24 cellular contexts compared by ENCODE assay signal in the genomic region with DNA sequence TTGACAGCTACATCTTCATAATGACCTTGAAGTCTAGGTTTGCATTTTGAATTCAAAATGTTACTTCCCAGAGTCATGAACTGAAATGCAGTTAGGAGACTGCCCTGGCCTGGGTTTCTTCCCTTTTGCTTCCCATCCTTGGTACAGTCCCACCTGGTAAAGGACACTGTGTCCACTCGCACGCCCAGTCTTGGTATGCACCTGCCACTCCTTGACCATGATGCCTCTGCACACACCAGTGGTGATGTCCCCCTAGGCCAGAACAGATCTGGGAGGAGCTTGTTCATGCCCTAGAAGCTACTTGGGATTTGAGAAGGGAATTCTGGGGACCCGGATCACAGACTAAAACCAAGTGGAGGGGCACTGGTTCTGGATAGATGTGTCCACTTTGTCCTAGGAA.
"Had no signal": no experiment of that assay in that cellular context is flagged by ENCODE, and none has a peak within 500 bp of the region (broad histone marks: within the 10 kb centered on the region; RNA-seq: fewer than 3 reads in every experiment).

No MANE protein-coding gene starts in this region.

- ATAC-seq: natural killer cell treated with Interleukin-12 subunit alpha and Interleukin-12 subunit beta and Interleukin-15 and Interleukin-18, amount 100 ng/mL, for 72 hours had no signal

- H3K9me3 ChIP-seq: esophagus squamous epithelium, tibial artery, uterus had no signal

- H3K9me3 Mint-ChIP-seq: activated B cell treated with CpG ODN at 0.5 μM for 24 hours; activated CD4-positive, alpha-beta memory T cell treated with anti-CD3 and anti-CD28 coated beads for 36 hours; activated naive CD8-positive, alpha-beta T cell treated with anti-CD3 and anti-CD28 coated beads for 36 hours; central memory CD8-positive, alpha-beta T cell; mesothelial cell of epicardium; natural killer cell treated with Interleukin-12 subunit alpha and Interleukin-12 subunit beta and Interleukin-15 and Interleukin-18, amount 100 ng/mL, for 72 hours had no signal

- H3K36me3 ChIP-seq: esophagus squamous epithelium, tibial artery, uterus had no signal

- H3K4me2 ChIP-seq: hepatocyte had no signal

- H3K36me3 Mint-ChIP-seq: activated CD4-positive, alpha-beta memory T cell treated with anti-CD3 and anti-CD28 coated beads for 36 hours; activated naive CD8-positive, alpha-beta T cell treated with anti-CD3 and anti-CD28 coated beads for 36 hours; mesothelial cell of epicardium; natural killer cell treated with Interleukin-12 subunit alpha and Interleukin-12 subunit beta and Interleukin-15 and Interleukin-18, amount 100 ng/mL, for 72 hours had no signal

- H3K27ac Mint-ChIP-seq: activated B cell treated with CpG ODN at 0.5 μM for 24 hours; activated CD4-positive, alpha-beta memory T cell treated with anti-CD3 and anti-CD28 coated beads for 36 hours; activated naive CD8-positive, alpha-beta T cell treated with anti-CD3 and anti-CD28 coated beads for 36 hours; mesothelial cell of epicardium; natural killer cell treated with Interleukin-12 subunit alpha and Interleukin-12 subunit beta and Interleukin-15 and Interleukin-18, amount 100 ng/mL, for 72 hours had no signal

- H3K4me3 Mint-ChIP-seq: activated CD4-positive, alpha-beta memory T cell treated with anti-CD3 and anti-CD28 coated beads for 36 hours; activated naive CD8-positive, alpha-beta T cell treated with anti-CD3 and anti-CD28 coated beads for 36 hours; central memory CD8-positive, alpha-beta T cell; mesothelial cell of epicardium; natural killer cell treated with Interleukin-12 subunit alpha and Interleukin-12 subunit beta and Interleukin-15 and Interleukin-18, amount 100 ng/mL, for 72 hours had no signal

- H2AFZ ChIP-seq: hepatocyte had no signal

- H3K27ac ChIP-seq: coronary artery, hepatocyte, tibial artery, uterus had no signal

- H3K79me2 ChIP-seq: hepatocyte had no signal

- DNase-seq: activated B cell treated with CpG ODN at 0.5 μM for 24 hours; activated CD4-positive, alpha-beta memory T cell treated with anti-CD3 and anti-CD28 coated beads for 36 hours; activated CD4-positive, alpha-beta T cell treated with anti-CD3 and anti-CD28 coated beads for 4 hours; activated naive CD4-positive, alpha-beta T cell; activated naive CD8-positive, alpha-beta T cell treated with anti-CD3 and anti-CD28 coated beads for 36 hours; activated T-cell treated with anti-CD3 and anti-CD28 coated beads for 4 hours; amniotic stem cell; esophagus squamous epithelium; occipital lobe; posterior cingulate gyrus; retina; stimulated activated CD4-positive, alpha-beta T cell treated with anti-CD3 and anti-CD28 coated beads, Interleukin-12 subunit alpha, Interleukin-12 subunit beta, amount 100 ng/mL, for 4 hours; stimulated activated CD4-positive, alpha-beta T cell treated with anti-CD3 and anti-CD28 coated beads, Interleukin-1b, Interleukin-23, amount 100 ng/mL, for 48 hours; stimulated activated CD8-positive, alpha-beta memory T cell treated with anti-CD3 and anti-CD28 coated beads, Interleukin-4, amount 100 ng/mL, for 48 hours; stimulated activated naive CD4-positive, alpha-beta T cell; tibial artery; uterus had no signal

- FAIRE-seq: islet of Langerhans had no signal

- H3K4me3 ChIP-seq: coronary artery, esophagus squamous epithelium, hepatocyte, lung, tibial artery, uterus had no signal
